3 cellular contexts compared by ENCODE assay signal in genomic region chr11:115100706-115101105, GRCh38.
"Had no signal": no experiment of that assay in that cellular context is flagged by ENCODE, and none has a peak within 500 bp of the region (broad histone marks: within the 10 kb centered on the region; RNA-seq: fewer than 3 reads in every experiment).

No MANE protein-coding gene starts in this region.

- DNase-seq: GDM1, GF-D8 had no signal

- H3K4me3 ChIP-seq: GM12878 had no signal

- ATAC-seq: GM12878 had no signal
